ENCODE assay signal across 18 cellular contexts in genomic region chr15:25787381-25787780, GRCh38.
DNase-seq lines count a peak whose midpoint lies in the region; ATAC-seq and TF ChIP-seq lines count a peak whose summit lies in the region.
"Had no signal": no experiment of that assay in that cellular context is flagged by ENCODE, and none has a peak within 500 bp of the region (broad histone marks: within the 10 kb centered on the region; RNA-seq: fewer than 3 reads in every experiment).

No MANE protein-coding gene starts in this region.

- H3K4me1 Mint-ChIP-seq in activated naive CD8-positive, alpha-beta T cell (ENCODE audit: low read depth), result peaks cover 63% of the 10 kb centered on the region
- H3K4me1 Mint-ChIP-seq in activated naive CD8-positive, alpha-beta T cell treated with anti-CD3 and anti-CD28 coated beads for 36 hours, result peaks cover 59% of the 10 kb centered on the region

- H3K4me3 ChIP-seq in adipocyte (ENCODE audit: low read length) (no peak overlapping the region), mesenchymal stem cell (ENCODE audit: insufficient read depth in 1 of 2, low read depth in 1 of 2, low read length in 2 of 2) (peak overlapping the region in 1 of 2 experiments; percentile 52), upper lobe of left lung (no peak overlapping the region)
- H3K4me3 ChIP-seq: hepatocyte had no signal

- no peak for DNase-seq in activated naive CD8-positive, alpha-beta T cell treated with anti-CD3 and anti-CD28 coated beads for 36 hours
- DNase-seq in adipocyte (ENCODE audit: low read depth), result peak; percentile 38
- peak; percentile 1 for DNase-seq in mesenchymal stem cell
- no peak for DNase-seq in upper lobe of left lung
- no peak for DNase-seq in KG1 (lab: John Stamatoyannopoulos, UW)
- DNase-seq: activated B cell treated with CpG ODN at 0.5 μM for 24 hours; activated effector memory CD4-positive, alpha-beta T cell treated with anti-CD3 and anti-CD28 coated beads, Interleukin-2, amount 50 U/mL, for 16 hours; KBM-7; kidney glomerular epithelial cell; midbrain; NCI-H1092 treated with DMSO at 0.1 percent for 48 hours; stimulated activated CD4-positive, alpha-beta T cell treated with anti-CD3 and anti-CD28 coated beads, Interleukin-4, amount 100 ng/mL, for 24 hours had no signal

- no peak overlapping the region for H3K4me3 Mint-ChIP-seq in activated naive CD8-positive, alpha-beta T cell
- no peak overlapping the region for H3K4me3 Mint-ChIP-seq in activated naive CD8-positive, alpha-beta T cell treated with anti-CD3 and anti-CD28 coated beads for 36 hours
- H3K4me3 Mint-ChIP-seq: activated B cell treated with CpG ODN at 0.5 μM for 24 hours; dendritic cell treated with granulocyte-macrophage colony-stimulating factor and Interleukin-4, amounts not matched to agents 40 ng/mL and 50 ng/mL, for 4 days had no signal

- H3K18ac ChIP-seq in mesenchymal stem cell (ENCODE audit: low read depth in 1 of 2, low read length in 2 of 2), result no peak overlapping the region

- H3K36me3 ChIP-seq in adipocyte (ENCODE audit: control insufficient read depth, insufficient read depth, low read length, severe bottlenecking), result no peaks in the 10 kb centered on the region
- peaks cover 0 to 3% of the 10 kb centered on the region in 2 experiments for H3K36me3 ChIP-seq in mesenchymal stem cell (ENCODE audit: control insufficient read depth in 1 of 2, insufficient read depth in 2 of 2, low read depth in 1 of 2, low read length in 2 of 2)
- no peaks in the 10 kb centered on the region for H3K36me3 ChIP-seq in upper lobe of left lung

- peak overlapping the region; percentile 12 for H3K27ac Mint-ChIP-seq in activated naive CD8-positive, alpha-beta T cell
- no peak overlapping the region for H3K27ac Mint-ChIP-seq in activated naive CD8-positive, alpha-beta T cell treated with anti-CD3 and anti-CD28 coated beads for 36 hours
- H3K27ac Mint-ChIP-seq: activated B cell treated with CpG ODN at 0.5 μM for 24 hours had no signal

- no peak overlapping the region for H2AFZ ChIP-seq in mesenchymal stem cell (ENCODE audit: low read depth, low read length)
- H2AFZ ChIP-seq: hepatocyte had no signal

- H3K4me1 ChIP-seq in adipocyte (ENCODE audit: control insufficient read depth, insufficient read depth, low read length) (peaks cover 69% of the 10 kb centered on the region), mesenchymal stem cell (ENCODE audit: control insufficient read depth, insufficient read depth, low read depth, low read length) (peaks cover 34% of the 10 kb centered on the region), upper lobe of left lung (peaks cover 21 to 51% (median 39%) of the 10 kb centered on the region in 4 donors)

- ATAC-seq in upper lobe of left lung (ENCODE audit: low FRiP score in 2 of 2) (no peak), GM21825 (IDR thresholded peaks at IDR 0.05; ENCODE audit: unreplicated experiment) (no peak), HG03175 (IDR thresholded peaks at IDR 0.05; ENCODE audit: unreplicated experiment) (no peak)
- ATAC-seq: Panc1 had no signal

- H3K36me3 Mint-ChIP-seq in activated naive CD8-positive, alpha-beta T cell, result peaks cover 4% of the 10 kb centered on the region
- peaks cover 7% of the 10 kb centered on the region for H3K36me3 Mint-ChIP-seq in activated naive CD8-positive, alpha-beta T cell treated with anti-CD3 and anti-CD28 coated beads for 36 hours

- H3K4me2 ChIP-seq in mesenchymal stem cell (ENCODE audit: low read length, poor library complexity, severe bottlenecking), result no peak overlapping the region

- no peak overlapping the region for H2BK5ac ChIP-seq in mesenchymal stem cell (ENCODE audit: low read depth, low read length, poor library complexity, severe bottlenecking)

- no peak overlapping the region for H2BK120ac ChIP-seq in mesenchymal stem cell (ENCODE audit: low read depth, low read length)

- H3K9me3 Mint-ChIP-seq in activated naive CD8-positive, alpha-beta T cell (ENCODE audit: low read depth), result no peaks in the 10 kb centered on the region
- no peaks in the 10 kb centered on the region for H3K9me3 Mint-ChIP-seq in activated naive CD8-positive, alpha-beta T cell treated with anti-CD3 and anti-CD28 coated beads for 36 hours
- H3K9me3 Mint-ChIP-seq: activated B cell treated with CpG ODN at 0.5 μM for 24 hours; dendritic cell treated with granulocyte-macrophage colony-stimulating factor and Interleukin-4, amounts not matched to agents 40 ng/mL and 50 ng/mL, for 4 days had no signal

- H3K27ac ChIP-seq in mesenchymal stem cell (ENCODE audit: low read length, poor library complexity, severe bottlenecking) (no peak overlapping the region), upper lobe of left lung (peak overlapping the region in 3 of 4 donors; percentile 6 to 41 (median 23))
- H3K27ac ChIP-seq: hepatocyte had no signal

- peaks cover 21% of the 10 kb centered on the region for H3K79me1 ChIP-seq in mesenchymal stem cell (replicated peaks; ENCODE audit: low read length, poor library complexity, severe bottlenecking)

- peak overlapping the region; percentile 60 for H2AK5ac ChIP-seq in mesenchymal stem cell (ENCODE audit: low read length, severe bottlenecking)

- no peak overlapping the region for H4K8ac ChIP-seq in mesenchymal stem cell (ENCODE audit: low read length)

- no peak overlapping the region for H2BK12ac ChIP-seq in mesenchymal stem cell (ENCODE audit: low read length in 2 of 2)

- no peak for TF ChIP-seq EP300 in upper lobe of left lung (IDR thresholded peaks at IDR 0.05)

- H4K91ac ChIP-seq in mesenchymal stem cell (ENCODE audit: low read length), result no peak overlapping the region

- no peak for TF ChIP-seq POLR2A in upper lobe of left lung (IDR thresholded peaks at IDR 0.05)

- no peak overlapping the region for H2BK15ac ChIP-seq in mesenchymal stem cell (ENCODE audit: low read depth, poor library complexity, severe bottlenecking)

- no peak overlapping the region for H3K14ac ChIP-seq in mesenchymal stem cell (ENCODE audit: low read length in 2 of 2)

- H3K27me3 ChIP-seq in adipocyte (replicated peaks; ENCODE audit: control insufficient read depth, insufficient read depth, low read length) (no peaks in the 10 kb centered on the region), mesenchymal stem cell (ENCODE audit: control insufficient read depth in 1 of 2, insufficient read depth in 1 of 2, low read length in 2 of 2) (no peaks in the 10 kb centered on the region), upper lobe of left lung (no peaks in the 10 kb centered on the region)
- H3K27me3 ChIP-seq: hepatocyte had no signal

- H3K9me3 ChIP-seq in adipocyte (ENCODE audit: control insufficient read depth, low read length) (no peaks in the 10 kb centered on the region), mesenchymal stem cell (ENCODE audit: control insufficient read depth, low read length) (no peaks in the 10 kb centered on the region), upper lobe of left lung (no peaks in the 10 kb centered on the region)

- no peak overlapping the region for H3K23ac ChIP-seq in mesenchymal stem cell (ENCODE audit: low read length in 2 of 2)

- H3K4ac ChIP-seq in mesenchymal stem cell (ENCODE audit: low read depth in 1 of 2, low read length in 2 of 2), result no peak overlapping the region

- H3K9ac ChIP-seq in adipocyte (ENCODE audit: low read length) (no peak overlapping the region), mesenchymal stem cell (ENCODE audit: low read length) (no peak overlapping the region)

- H3K27me3 Mint-ChIP-seq in activated naive CD8-positive, alpha-beta T cell, result no peaks in the 10 kb centered on the region
- H3K27me3 Mint-ChIP-seq in activated naive CD8-positive, alpha-beta T cell treated with anti-CD3 and anti-CD28 coated beads for 36 hours, result no peaks in the 10 kb centered on the region

- 81% methylated on average over 2 of the region's 2 CpGs for WGBS in mesenchymal stem cell
- WGBS in upper lobe of left lung, 2 donors, result 55 to 65% methylated on average over 2 of the region's 2 CpGs

- TF ChIP-seq CTCF in upper lobe of left lung (IDR thresholded peaks at IDR 0.05), result no peak

Comparison
In these comparisons a context has a peak if more than half of its experiments do, and no peak if none do; other contexts are left out.
1. DNase-seq: peak in adipocyte (single experiment) and mesenchymal stem cell (single experiment); none in activated naive CD8-positive, alpha-beta T cell treated with anti-CD3 and anti-CD28 coated beads for 36 hours (single experiment), upper lobe of left lung (0 of 2) and KG1 (single experiment).